Comparison of ENCODE assay signal across 14 cellular contexts in the genomic region with DNA sequence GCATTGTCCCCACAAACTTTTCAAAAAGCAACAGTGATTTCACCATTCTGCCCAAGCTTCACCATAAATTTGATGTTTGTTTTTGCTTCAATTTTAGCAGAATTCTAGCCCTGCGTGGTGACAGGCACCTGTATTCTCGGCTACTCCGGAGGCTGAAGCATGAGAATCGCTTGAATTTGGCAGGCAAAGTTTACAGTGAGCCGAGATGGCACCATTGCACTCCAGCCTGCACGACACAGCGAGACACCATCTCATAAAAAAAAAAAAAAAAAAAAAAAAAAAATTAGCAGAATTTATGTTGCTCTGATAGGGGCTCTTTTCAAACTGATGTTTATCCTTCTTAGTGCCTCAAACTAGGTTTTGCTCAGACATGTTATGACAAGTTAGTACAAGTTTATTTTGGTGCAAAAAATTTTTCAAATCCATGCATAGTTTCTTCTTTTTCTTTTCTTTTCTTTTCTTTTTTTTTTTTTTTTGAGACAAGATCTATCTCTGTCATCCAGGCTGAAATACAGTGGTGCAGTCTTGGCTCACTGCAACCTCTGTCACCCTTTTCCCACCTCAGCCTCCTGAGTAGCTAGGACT. TPM values are rescaled to one million over a fixed set of nuclear protein-coding genes. Genes with fewer than 3 reads are reported as not detected.
DNase-seq lines count a peak whose midpoint lies in the region; ATAC-seq, FAIRE-seq and TF ChIP-seq lines count a peak whose summit lies in the region.
"Had no signal": no experiment of that assay in that cellular context is flagged by ENCODE, and none has a peak within 500 bp of the region (broad histone marks: within the 10 kb centered on the region; RNA-seq: fewer than 3 reads in every experiment).

No MANE protein-coding gene starts in this region.

- peak overlapping the region; percentile 81 for H3K4me2 ChIP-seq in A549

- H3K27me3 Mint-ChIP-seq in CD4-positive, alpha-beta T cell, result no peaks in the 10 kb centered on the region
- H3K27me3 Mint-ChIP-seq in naive B cell, result no peaks in the 10 kb centered on the region

- no peaks in the 10 kb centered on the region for H3K27me3 ChIP-seq in CD4-positive, alpha-beta T cell (ENCODE audit: control insufficient read depth, insufficient read depth, low read length)
- no peaks in the 10 kb centered on the region for H3K27me3 ChIP-seq in adrenal gland
- H3K27me3 ChIP-seq: brain microvascular endothelial cell, esophagus squamous epithelium had no signal

- peaks cover 77% of the 10 kb centered on the region for H3K36me3 Mint-ChIP-seq in CD4-positive, alpha-beta T cell (ENCODE audit: low read depth)
- peaks cover 25 to 31% of the 10 kb centered on the region in 2 donors for H3K36me3 Mint-ChIP-seq in naive B cell

- H3K4me3 ChIP-seq in A549 (peak overlapping the region; percentile 3; the same call in 1 of the 3 replicates), adrenal gland (no peak overlapping the region)
- H3K4me3 ChIP-seq: esophagus squamous epithelium had no signal

- TF ChIP-seq CTCF in A549 (IDR thresholded peaks at IDR 0.05) (no peak), VCaP (conservative IDR thresholded peaks at IDR 0.05) (no peak), adrenal gland (IDR thresholded peaks at IDR 0.05) (no peak)
- no peak for TF ChIP-seq CTCF in CD4-positive, alpha-beta T cell (IDR thresholded peaks at IDR 0.05)

- DNase-seq in A549 (ENCODE audit: low read depth in 1 of 2, low spot score in 1 of 2) (no peak), naive B cell (no peak), NCI-H1417 (lab: John Stamatoyannopoulos, UW) (no peak), adrenal gland (no peak), NCI-H526 (lab: John Stamatoyannopoulos, UW) (no peak), NCI-H1048 (lab: John Stamatoyannopoulos, UW) (no peak)
- DNase-seq in CD4-positive, alpha-beta T cell, result no peak
- DNase-seq: esophagus squamous epithelium, MV-4-11, NCI-H748 treated with DMSO at 0.1 percent for 48 hours, occipital lobe had no signal

- H3K9me3 ChIP-seq in A549 (peaks cover 17% of the 10 kb centered on the region), adrenal gland (replicated peaks in 1 of 3) (no peaks in the 10 kb centered on the region)
- H3K9me3 ChIP-seq in CD4-positive, alpha-beta T cell (ENCODE audit: control insufficient read depth, low read length), result peaks cover 6% of the 10 kb centered on the region

- peak overlapping the region; percentile 71 for H3K27ac Mint-ChIP-seq in CD4-positive, alpha-beta T cell
- peak overlapping the region in 4 of 6 donors; percentile 9 to 81 (median 30) for H3K27ac Mint-ChIP-seq in naive B cell

- WGBS in A549 (ENCODE audit: missing lambda C conversion rate), result 21% methylated on average over 7 of the region's 7 CpGs
- 89 to 92% (median 90%) methylated on average over 7 of the region's 7 CpGs for WGBS in adrenal gland, 4 donors

- TF ChIP-seq POLR2A in A549 (IDR thresholded peaks at IDR 0.05; ENCODE audit: low read length), result no peak
- TF ChIP-seq POLR2A in adrenal gland (IDR thresholded peaks at IDR 0.05), result no peak

- FAIRE-seq in A549 (lab: Jason Lieb, UNC), result no peak
- FAIRE-seq: GM19239 had no signal

- no peaks in the 10 kb centered on the region for H3K9me3 Mint-ChIP-seq in CD4-positive, alpha-beta T cell
- peaks cover 0 to 6% (median 3%) of the 10 kb centered on the region in 7 donors for H3K9me3 Mint-ChIP-seq in naive B cell

- H3K4me3 Mint-ChIP-seq in CD4-positive, alpha-beta T cell, result no peak overlapping the region
- H3K4me3 Mint-ChIP-seq in naive B cell, result no peak overlapping the region

- H3K4me1 ChIP-seq in A549 (peaks cover 49% of the 10 kb centered on the region), adrenal gland (replicated peaks in 1 of 2) (peaks cover 16 to 34% of the 10 kb centered on the region in 2 donors)

- peak; percentile 21 to 58; a peak in 4 of 6 replicates for ATAC-seq in A549
- ATAC-seq in CD4-positive, alpha-beta T cell (ENCODE audit: poor library complexity), result no peak
- no peak for ATAC-seq in naive B cell (ENCODE audit: low read depth in 2 of 2)

- H3K36me3 ChIP-seq in adrenal gland (replicated peaks in 1 of 2), result no peaks in the 10 kb centered on the region
- H3K36me3 ChIP-seq: brain microvascular endothelial cell, esophagus squamous epithelium had no signal

- CTCF ChIA-PET in A549 (lab: Yijun Ruan, JAX), result interaction anchor here (0.7 to 1.3 kb wide), 4 partner anchors 10 to 55 kb away, joined by 3 to 5 read pairs (median 4); no protein-coding TSS in a partner anchor
- CTCF ChIA-PET in CD4-positive, alpha-beta T cell (lab: Charles Lee), result interaction anchor here (1.2 to 2.5 kb wide), 2 partner anchors 14 to 85 kb away, joined by 3 to 9 read pairs; no protein-coding TSS in a partner anchor

- H3K4me1 Mint-ChIP-seq in CD4-positive, alpha-beta T cell (ENCODE audit: low read depth), result peaks cover 88% of the 10 kb centered on the region
- peaks cover 53 to 91% (median 65%) of the 10 kb centered on the region in 3 donors for H3K4me1 Mint-ChIP-seq in naive B cell

- POLR2A ChIA-PET in A549 (lab: Yijun Ruan, JAX), result no interaction called here
- POLR2A ChIA-PET in CD4-positive, alpha-beta T cell (lab: Charles Lee), result interaction anchor here (0.6 to 2.6 kb wide), 9 partner anchors 9 to 54 kb away, joined by 3 to 12 read pairs (median 4); no protein-coding TSS in a partner anchor

- H3K27ac ChIP-seq in A549 (peak overlapping the region; percentile 74 to 87), VCaP (peak overlapping the region; percentile 85), adrenal gland (no peak overlapping the region)
- H3K27ac ChIP-seq in CD4-positive, alpha-beta T cell (ENCODE audit: low read depth, low read length), result no peak overlapping the region
- H3K27ac ChIP-seq: brain microvascular endothelial cell had no signal

- intact Hi-C loops in CD4-positive, alpha-beta T cell (cut with DNase I, micrococcal nuclease), result no loop called here
- intact Hi-C loops in adrenal gland (cut with DNase I), result no loop called here

- no peak for TF ChIP-seq RAD21 in A549 (conservative IDR thresholded peaks at IDR 0.05 in 1 of 2, IDR thresholded peaks at IDR 0.05 in 1 of 2)

- no peak for TF ChIP-seq EP300 in A549 (IDR thresholded peaks at IDR 0.05)

TF ChIP-seq in A549, 52 proteins besides CTCF, POLR2A, EP300 and RAD21:
- TF ChIP-seq HDAC2 (IDR thresholded peaks at IDR 0.05) (no peak), RNF2 (IDR thresholded peaks at IDR 0.05; ENCODE audit: borderline replicate concordance, low read depth) (no peak), KDM1A (IDR thresholded peaks at IDR 0.05; ENCODE audit: low read depth) (no peak)
- TF ChIP-seq, protein P1, sequence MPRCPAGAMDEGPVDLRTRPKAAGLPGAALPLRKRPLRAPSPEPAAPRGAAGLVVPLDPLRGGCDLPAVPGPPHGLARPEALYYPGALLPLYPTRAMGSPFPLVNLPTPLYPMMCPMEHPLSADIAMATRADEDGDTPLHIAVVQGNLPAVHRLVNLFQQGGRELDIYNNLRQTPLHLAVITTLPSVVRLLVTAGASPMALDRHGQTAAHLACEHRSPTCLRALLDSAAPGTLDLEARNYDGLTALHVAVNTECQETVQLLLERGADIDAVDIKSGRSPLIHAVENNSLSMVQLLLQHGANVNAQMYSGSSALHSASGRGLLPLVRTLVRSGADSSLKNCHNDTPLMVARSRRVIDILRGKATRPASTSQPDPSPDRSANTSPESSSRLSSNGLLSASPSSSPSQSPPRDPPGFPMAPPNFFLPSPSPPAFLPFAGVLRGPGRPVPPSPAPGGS (IDR thresholded peaks at IDR 0.05), result no peak

RNA-seq across cellular contexts. Expression of a gene that starts 24.3 kb away (rescaled TPM):
- 35.4 and 40.1 TPM in 2 replicates for polyA plus RNA-seq in A549 (2011; rRNA removed)
- polyA plus RNA-seq in A549 (2012; cell fraction: cytosol; rRNA removed), result 15.4 and 24.1 TPM in 2 replicates
- 9.9 and 12.2 TPM in 2 replicates for polyA plus RNA-seq in A549 (2012; cell fraction: nucleus; rRNA removed)
- polyA plus RNA-seq in A549 (2017; fragmentation: RNase III; extraction: RNeasy Plus Mini Kit Qiagen cat#74134 plus additional on column Dnase treatment), result 19.6 to 20.5 TPM (median 19.7 TPM) in 3 replicates
- 58.8 and 66.8 TPM in 2 replicates for polyA minus RNA-seq in A549 (2011; rRNA and poly(A)+ RNA removed)
- 100 to 1,000 TPM; 118 to 127 TPM for total RNA-seq in CD4-positive, alpha-beta T cell
- 1 to 10 TPM; 3.2 to 7.8 (median 4.5) TPM for polyA plus RNA-seq in naive B cell (ENCODE audit: low read depth in 6 of 6)
- total RNA-seq in adrenal gland, result 10 to 100 TPM; 34.9 to 75.8 (median 52.0) TPM
- polyA plus RNA-seq in adrenal gland, result 10 to 100 TPM; 21.7 to 40.1 (median 23.7) TPM

Comparison
In these comparisons a context has a peak if more than half of its experiments do, and no peak if none do; other contexts are left out.
1. ATAC-seq: peak in A549 (2 of 2); none in CD4-positive, alpha-beta T cell (single experiment) and naive B cell (0 of 2).
2. H3K27ac ChIP-seq: peak in A549 (2 of 2) and VCaP (single experiment); none in CD4-positive, alpha-beta T cell (single experiment) and adrenal gland (0 of 5).